In the genomic region with DNA sequence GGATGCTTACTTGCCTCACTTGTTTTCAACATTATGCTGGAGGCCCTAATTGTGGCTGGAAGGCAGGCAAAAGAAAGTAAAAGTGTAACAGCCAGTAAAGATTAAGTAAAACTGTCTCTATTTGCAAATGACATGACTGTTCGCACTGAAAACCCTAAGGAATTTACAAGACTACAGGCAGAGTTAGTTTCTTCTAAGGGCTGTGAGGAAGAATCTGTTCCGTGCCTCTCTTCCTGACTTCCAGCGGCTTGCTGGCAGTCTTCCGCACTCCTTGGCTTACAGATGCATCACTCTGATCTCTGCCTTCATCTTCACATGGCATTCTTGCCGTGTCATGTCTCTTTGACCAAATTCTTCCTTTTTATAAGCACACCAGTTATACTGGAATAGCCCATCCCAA, we compare ENCODE assay signal across 21 cellular contexts.
"Had no signal": no experiment of that assay in that cellular context is flagged by ENCODE, and none has a peak within 500 bp of the region (broad histone marks: within the 10 kb centered on the region; RNA-seq: fewer than 3 reads in every experiment).

No MANE protein-coding gene starts in this region.

- H3K27ac ChIP-seq: adrenal gland, foreskin keratinocyte, neutrophil, ovary, prostate gland, spleen, testis, uterus, VCaP had no signal

- H3K4me1 ChIP-seq: prostate gland, testis, uterus had no signal

- H3K27me3 ChIP-seq: adrenal gland, foreskin keratinocyte, neutrophil, ovary, spleen, testis, uterus had no signal

- FAIRE-seq: bronchial epithelial cell had no signal

- H3K36me3 ChIP-seq: adrenal gland, neutrophil, ovary, prostate gland, uterus had no signal

- H3K4me3 Mint-ChIP-seq: activated CD8-positive, alpha-beta T cell treated with anti-CD3 and anti-CD28 coated beads, Interleukin-2, amount 10 ng/mL, durations not matched to agents 7 days and 5 days; nephron had no signal

- H3K4me3 ChIP-seq: adrenal gland, ovary, prostate gland, spleen, testis, uterus had no signal

- H3K27ac Mint-ChIP-seq: activated CD8-positive, alpha-beta T cell treated with anti-CD3 and anti-CD28 coated beads, Interleukin-2, amount 10 ng/mL, durations not matched to agents 7 days and 5 days; activated naive CD8-positive, alpha-beta T cell; nephron had no signal

- H3K27me3 Mint-ChIP-seq: activated naive CD8-positive, alpha-beta T cell had no signal

- ATAC-seq: activated CD8-positive, alpha-beta T cell treated with anti-CD3 and anti-CD28 coated beads, Interleukin-2, amount 10 ng/mL, durations not matched to agents 7 days and 5 days; foreskin keratinocyte; left ventricle myocardium superior had no signal

- H3K9me3 ChIP-seq: adrenal gland, neutrophil, ovary, prostate gland, testis, uterus had no signal

- DNase-seq: activated CD4-positive, alpha-beta T cell treated with anti-CD3 and anti-CD28 coated beads for 1 hour; activated CD4-positive, alpha-beta T cell treated with anti-CD3 and anti-CD28 coated beads, Interleukin-2, amount 50 U/mL, for 1 hour; activated CD8-positive, alpha-beta T cell treated with anti-CD3 and anti-CD28 coated beads, Interleukin-2, amount 10 ng/mL, durations not matched to agents 7 days and 5 days; activated gamma-delta T cell treated with Interleukin-2 at 50 U/mL for 16 hours; adrenal gland; cerebellar nuclear complex; left ventricle myocardium superior; mammary epithelial cell; ovary; spleen; stimulated activated CD4-positive, alpha-beta T cell treated with anti-CD3 and anti-CD28 coated beads, Interleukin-4, amount 100 ng/mL, for 1 hour; stimulated activated naive CD4-positive, alpha-beta T cell; testis; uterus had no signal
